ENCODE assay signal across 26 cellular contexts in the genomic region with DNA sequence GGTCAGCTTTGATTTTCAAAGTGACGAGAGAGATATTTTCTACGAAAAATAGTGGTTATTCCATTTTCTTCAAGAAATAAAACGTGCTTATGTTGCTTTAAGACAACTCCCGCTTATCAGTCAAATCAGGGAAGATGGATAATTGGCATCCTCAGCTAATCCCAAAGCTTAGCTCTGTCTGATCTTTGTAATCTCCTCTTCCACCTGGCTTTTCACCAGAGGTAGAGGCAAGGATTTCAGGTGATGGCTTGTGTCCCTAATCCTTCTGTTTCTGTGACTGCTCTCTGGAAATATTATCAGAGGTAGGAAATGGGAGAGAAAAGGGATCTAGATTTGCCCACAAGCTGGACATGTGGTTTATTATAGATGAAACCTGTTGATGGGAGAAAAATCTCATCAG.
"Had no signal": no experiment of that assay in that cellular context is flagged by ENCODE, and none has a peak within 500 bp of the region (broad histone marks: within the 10 kb centered on the region; RNA-seq: fewer than 3 reads in every experiment).

No MANE protein-coding gene starts in this region.

- H3K36me3 ChIP-seq: colonic mucosa had no signal

- H3K9me3 ChIP-seq: colonic mucosa, gastrocnemius medialis, heart right ventricle had no signal

- H3K27me3 ChIP-seq: brain microvascular endothelial cell, colonic mucosa, foreskin keratinocyte, gastrocnemius medialis, heart right ventricle, hepatocyte had no signal

- H3K4me1 ChIP-seq: colonic mucosa, foreskin keratinocyte, gastrocnemius medialis had no signal

- ATAC-seq: activated T-cell treated with anti-CD3 and anti-CD28 coated beads, Interleukin-2, amount 50 U/mL, for 4 hours; activated T-helper 17 cell treated with anti-CD3 and anti-CD28 coated beads, Interleukin-2, amount 50 U/mL, for 72 hours; esophagus mucosa; foreskin keratinocyte; gastrocnemius medialis; heart right ventricle; WTC11 had no signal

- H3K4me3 Mint-ChIP-seq: activated CD4-positive, alpha-beta memory T cell treated with anti-CD3 and anti-CD28 coated beads, Interleukin-2, amount 10 ng/mL, durations not matched to agents 7 days and 5 days; activated CD4-positive, alpha-beta T cell treated with anti-CD3 and anti-CD28 coated beads, Interleukin-2, amount 10 ng/mL, durations not matched to agents 7 days and 5 days; activated naive CD8-positive, alpha-beta T cell; activated T-cell treated with anti-CD3 and anti-CD28 coated beads, Interleukin-2, amount 50 U/mL, for 4 hours; activated T-helper 17 cell treated with anti-CD3 and anti-CD28 coated beads, Interleukin-2, amount 50 U/mL, for 72 hours; WTC11 had no signal

- H3K27ac ChIP-seq: brain microvascular endothelial cell, colonic mucosa, foreskin keratinocyte, gastrocnemius medialis, heart right ventricle, hepatocyte had no signal

- H3K9me3 Mint-ChIP-seq: activated CD4-positive, alpha-beta memory T cell treated with anti-CD3 and anti-CD28 coated beads, Interleukin-2, amount 10 ng/mL, durations not matched to agents 7 days and 5 days; activated CD4-positive, alpha-beta T cell treated with anti-CD3 and anti-CD28 coated beads, Interleukin-2, amount 10 ng/mL, durations not matched to agents 7 days and 5 days; activated T-cell treated with anti-CD3 and anti-CD28 coated beads, Interleukin-2, amount 50 U/mL, for 4 hours; activated T-helper 17 cell treated with anti-CD3 and anti-CD28 coated beads, Interleukin-2, amount 50 U/mL, for 72 hours; WTC11 had no signal

- H3K36me3 Mint-ChIP-seq: activated naive CD8-positive, alpha-beta T cell had no signal

- H3K4me3 ChIP-seq: colonic mucosa, gastrocnemius medialis, heart right ventricle, hepatocyte had no signal

- H3K27me3 Mint-ChIP-seq: activated CD4-positive, alpha-beta memory T cell treated with anti-CD3 and anti-CD28 coated beads, Interleukin-2, amount 10 ng/mL, durations not matched to agents 7 days and 5 days; activated T-helper 17 cell treated with anti-CD3 and anti-CD28 coated beads, Interleukin-2, amount 50 U/mL, for 72 hours had no signal

- DNase-seq: activated CD4-positive, alpha-beta memory T cell treated with anti-CD3 and anti-CD28 coated beads, Interleukin-2, amount 10 ng/mL, durations not matched to agents 7 days and 5 days; activated CD4-positive, alpha-beta T cell treated with anti-CD3 and anti-CD28 coated beads for 1 hour; activated CD4-positive, alpha-beta T cell treated with anti-CD3 and anti-CD28 coated beads for 4 hours; activated CD4-positive, alpha-beta T cell treated with anti-CD3 and anti-CD28 coated beads, Interleukin-2, amount 10 ng/mL, durations not matched to agents 7 days and 5 days; activated CD4-positive, alpha-beta T cell treated with anti-CD3 and anti-CD28 coated beads, Interleukin-2, amount 50 U/mL, for 4 hours; activated CD8-positive, alpha-beta memory T cell treated with anti-CD3 and anti-CD28 coated beads, Interleukin-2, amount 50 U/mL, for 48 hours; activated effector memory CD4-positive, alpha-beta T cell treated with Interleukin-2 at 50 U/mL for 16 hours; activated gamma-delta T cell treated with Interleukin-2 at 50 U/mL for 16 hours; activated naive CD4-positive, alpha-beta T cell treated with anti-CD3 and anti-CD28 coated beads, Interleukin-2, amount 50 U/mL, for 16 hours; activated naive CD4-positive, alpha-beta T cell treated with Interleukin-2 at 50 U/mL for 16 hours; activated T-cell treated with anti-CD3 and anti-CD28 coated beads for 4 hours; activated T-cell treated with anti-CD3 and anti-CD28 coated beads, Interleukin-2, amount 50 U/mL, for 4 hours; amniotic stem cell; anterior cingulate cortex; brain microvascular endothelial cell; colonic mucosa; effector CD8-positive, alpha-beta T cell; foreskin keratinocyte; gastrocnemius medialis; heart right ventricle; T-helper 2 cell had no signal

- H3K27ac Mint-ChIP-seq: activated CD4-positive, alpha-beta memory T cell treated with anti-CD3 and anti-CD28 coated beads, Interleukin-2, amount 10 ng/mL, durations not matched to agents 7 days and 5 days; activated CD4-positive, alpha-beta T cell treated with anti-CD3 and anti-CD28 coated beads, Interleukin-2, amount 10 ng/mL, durations not matched to agents 7 days and 5 days; activated naive CD8-positive, alpha-beta T cell; activated T-helper 17 cell treated with anti-CD3 and anti-CD28 coated beads, Interleukin-2, amount 50 U/mL, for 72 hours; WTC11 had no signal

- H3K4me1 Mint-ChIP-seq: activated T-helper 17 cell treated with anti-CD3 and anti-CD28 coated beads, Interleukin-2, amount 50 U/mL, for 72 hours; WTC11 had no signal
